1 cellular context compared by ENCODE assay signal in genomic region chr3:46861996-46862688, GRCh38.
TF ChIP-seq lines count a peak whose summit lies in the region.

No MANE protein-coding gene starts in this region.

TF ChIP-seq in H1, 55 proteins besides CTCF, POLR2A, EP300 and RAD21:
- TF ChIP-seq ATF3 (IDR thresholded peaks at IDR 0.05; ENCODE audit: insufficient read depth, low read depth, low read length) (no peak), JUN (IDR thresholded peaks at IDR 0.05; ENCODE audit: low read depth, low read length) (no peak), MAFK (IDR thresholded peaks at IDR 0.05; ENCODE audit: low read depth, low read length) (no peak), HDAC2 (IDR thresholded peaks at IDR 0.05; ENCODE audit: borderline replicate concordance in 1 of 2, low read depth in 2 of 2, low read length in 2 of 2) (no peak), RNF2 (IDR thresholded peaks at IDR 0.05; ENCODE audit: borderline replicate concordance, low read depth, low read length, missing control alignments, poor library complexity, severe bottlenecking) (no peak), CREB1 (IDR thresholded peaks at IDR 0.05) (no peak), TBP (IDR thresholded peaks at IDR 0.05; ENCODE audit: low read depth, low read length) (no peak), CHD7 (IDR thresholded peaks at IDR 0.05; ENCODE audit: insufficient replicate concordance, low read length) (no peak), CTBP2 (IDR thresholded peaks at IDR 0.05; ENCODE audit: borderline replicate concordance, insufficient read depth, insufficient read length, low read length) (no peak), E2F6 (IDR thresholded peaks at IDR 0.05) (no peak), TAF7 (optimal IDR thresholded peaks at IDR 0.05; ENCODE audit: borderline replicate concordance, low read depth, low read length) (no peak), ASH2L (IDR thresholded peaks at IDR 0.05; ENCODE audit: low read length) (no peak), CEBPB (IDR thresholded peaks at IDR 0.05; ENCODE audit: low read depth, low read length) (no peak), RFX5 (IDR thresholded peaks at IDR 0.05; ENCODE audit: borderline replicate concordance, low read depth, low read length) (no peak), BRCA1 (IDR thresholded peaks at IDR 0.05; ENCODE audit: low read depth, low read length) (no peak)
